10 cellular contexts compared by ENCODE assay signal in the genomic region with DNA sequence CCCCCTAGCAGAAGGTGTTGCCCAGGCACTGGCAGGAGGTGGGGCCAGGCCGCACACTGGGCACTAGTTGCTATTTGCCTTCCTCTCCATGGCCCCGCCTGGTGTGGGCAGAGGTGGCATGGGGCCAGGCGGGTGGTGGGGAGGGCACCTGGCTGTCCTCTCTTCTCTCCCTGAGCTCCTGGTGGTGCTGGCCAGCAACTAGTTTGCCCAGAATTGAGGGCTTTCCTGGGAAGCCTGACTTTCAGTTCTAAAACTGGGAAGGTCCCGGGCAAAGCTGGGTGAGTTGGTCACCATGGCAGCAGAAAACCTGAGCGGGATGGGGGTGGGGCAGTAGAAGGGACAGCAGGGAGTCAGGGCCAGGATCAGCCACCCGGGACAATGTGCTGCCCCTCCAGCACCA. TPM values are rescaled to one million over a fixed set of nuclear protein-coding genes. Genes with fewer than 3 reads are reported as not detected.
DNase-seq lines count a peak whose midpoint lies in the region; ATAC-seq, FAIRE-seq and TF ChIP-seq lines count a peak whose summit lies in the region.
"Had no signal": no experiment of that assay in that cellular context is flagged by ENCODE, and none has a peak within 500 bp of the region (broad histone marks: within the 10 kb centered on the region; RNA-seq: fewer than 3 reads in every experiment).

No MANE protein-coding gene starts in this region.

- TF ChIP-seq POLR2A in K562 (conservative IDR thresholded peaks at IDR 0.05), result no peak

- 62% methylated on average over 5 of the region's 6 CpGs for WGBS in K562 (ENCODE audit: insufficient coverage, low coverage, missing lambda C conversion rate)
- WGBS in aorta, 2 donors, result 6 to 10% methylated on average over 6 of the region's 6 CpGs

- H3K9me3 ChIP-seq in K562 (replicated peaks; ENCODE audit: control insufficient read depth, insufficient read depth, low read depth, low read length) (no peaks in the 10 kb centered on the region), lower lobe of right lung (no peaks in the 10 kb centered on the region), aorta (ENCODE audit: control insufficient read depth, low read length) (no peaks in the 10 kb centered on the region)

- TF ChIP-seq EP300 in K562 (IDR thresholded peaks at IDR 0.05; ENCODE audit: low read length), result no peak

- no peak for DNase-seq in activated CD4-positive, alpha-beta T cell treated with anti-CD3 and anti-CD28 coated beads, Interleukin-2, amount 10 ng/mL, durations not matched to agents 24 days and 14 days
- no peak for DNase-seq in activated CD4-positive, alpha-beta T cell treated with anti-CD3 and anti-CD28 coated beads for 4 hours
- no peak for DNase-seq in K562 (ENCODE audit: extremely low read depth in 1 of 4, low spot score in 3 of 4)
- peak; percentile 90 for DNase-seq in lower lobe of right lung
- DNase-seq in aorta, result peak; percentile 80 to 86
- no peak for DNase-seq in CD1c-positive myeloid dendritic cell (ENCODE audit: extremely low spot score)
- no peak for DNase-seq in DMS114 treated with DMSO at 0.1 percent for 48 hours (lab: John Stamatoyannopoulos, UW; ENCODE audit: unreplicated experiment)
- DNase-seq: activated CD4-positive, alpha-beta T cell treated with anti-CD3 and anti-CD28 coated beads, Interleukin-2, amount 50 U/mL, for 48 hours had no signal

- in situ Hi-C loops in K562 (cut with MboI), result no loop called here

- H3K36me3 ChIP-seq in K562 (ENCODE audit: control insufficient read depth, insufficient read depth, low read length) (no peaks in the 10 kb centered on the region), lower lobe of right lung (no peaks in the 10 kb centered on the region), aorta (ENCODE audit: control insufficient read depth in 1 of 2, insufficient read depth in 2 of 2, low read length in 1 of 2) (no peaks in the 10 kb centered on the region)

- H3K4me2 ChIP-seq in K562 (ENCODE audit: insufficient read depth, low read length), result no peak overlapping the region

- H3K36me3 Mint-ChIP-seq in activated CD4-positive, alpha-beta T cell treated with anti-CD3 and anti-CD28 coated beads, Interleukin-2, amount 10 ng/mL, durations not matched to agents 24 days and 14 days (ENCODE audit: low read depth), result no peaks in the 10 kb centered on the region

- H3K4me1 ChIP-seq in K562 (replicated peaks in 1 of 2; ENCODE audit: control insufficient read depth in 2 of 2, insufficient read depth in 2 of 2, low read length in 2 of 2) (peaks cover 14 to 47% of the 10 kb centered on the region in 2 experiments; a peak in 4 of 5 replicates), lower lobe of right lung (peaks cover 41% of the 10 kb centered on the region), aorta (ENCODE audit: control insufficient read depth in 1 of 2, insufficient read depth in 2 of 2, low read length in 2 of 2) (no peaks in the 10 kb centered on the region)

- POLR2A ChIA-PET in K562 (lab: Yijun Ruan, JAX), result interaction anchor here (0.6 kb wide), 2 partner anchors 12 to 504 kb away, joined by 3 to 4 read pairs; no protein-coding TSS in a partner anchor

- no peaks in the 10 kb centered on the region for H3K27me3 Mint-ChIP-seq in activated CD4-positive, alpha-beta T cell treated with anti-CD3 and anti-CD28 coated beads, Interleukin-2, amount 10 ng/mL, durations not matched to agents 24 days and 14 days
- H3K27me3 Mint-ChIP-seq: central memory CD8-positive, alpha-beta T cell had no signal

- H3K27me3 ChIP-seq in K562 (ENCODE audit: control insufficient read depth in 2 of 2, insufficient read depth in 2 of 2, low read length in 2 of 2) (no peaks in the 10 kb centered on the region), lower lobe of right lung (ENCODE audit: low read depth) (no peaks in the 10 kb centered on the region), aorta (ENCODE audit: control insufficient read depth in 1 of 2, insufficient read depth in 2 of 2, low read length in 1 of 2) (no peaks in the 10 kb centered on the region)

- intact Hi-C loops in activated CD4-positive, alpha-beta T cell treated with anti-CD3 and anti-CD28 coated beads, Interleukin-2, amount 10 ng/mL, durations not matched to agents 24 days and 14 days (cut with micrococcal nuclease), result loop anchor here (10.0 kb wide), 1 partner anchor 55 kb away; no protein-coding TSS in a partner anchor
- intact Hi-C loops in K562 (cut with micrococcal nuclease), result no loop called here
- intact Hi-C loops in lower lobe of right lung (cut with DNase I), result no loop called here
- intact Hi-C loops in aorta (cut with DNase I), result loop anchor here in 1 of 2 donors (5.0 kb wide), 1 partner anchor 47 kb away; a partner anchor contains a TSS

- H3K9ac ChIP-seq in K562 (ENCODE audit: insufficient read depth in 1 of 2, low read depth in 2 of 2, low read length in 2 of 2), result peak overlapping the region in 1 of 2 experiments; percentile 28; a peak in 1 of 4 replicates

- no peak overlapping the region for H3K4me3 Mint-ChIP-seq in activated CD4-positive, alpha-beta T cell treated with anti-CD3 and anti-CD28 coated beads, Interleukin-2, amount 10 ng/mL, durations not matched to agents 24 days and 14 days
- H3K4me3 Mint-ChIP-seq: central memory CD8-positive, alpha-beta T cell had no signal

- H3K79me2 ChIP-seq in K562 (ENCODE audit: control insufficient read depth, insufficient read depth, low read length), result no peaks in the 10 kb centered on the region

- TF ChIP-seq CTCF in K562 (IDR thresholded peaks at IDR 0.05 in 2 of 3, conservative IDR thresholded peaks at IDR 0.05 in 1 of 3; ENCODE audit: insufficient read depth in 2 of 3, low read depth in 1 of 3, low read length in 3 of 3) (no peak), lower lobe of right lung (IDR thresholded peaks at IDR 0.05) (no peak)

- H3K27ac ChIP-seq in K562 (ENCODE audit: extremely low read depth, low read depth, low read length) (no peak overlapping the region), lower lobe of right lung (peak overlapping the region; percentile 36), aorta (ENCODE audit: low read depth in 1 of 2, low read length in 2 of 2) (peak overlapping the region in 1 of 2 donors; percentile 95)

- CTCF ChIA-PET in K562 (lab: Yijun Ruan, JAX; ENCODE audit: low intra/inter-chr PET ratio), result no interaction called here

- no peak for TF ChIP-seq RAD21 in K562 (CRISPR knock-in tag; conservative IDR thresholded peaks at IDR 0.05 in 1 of 2, IDR thresholded peaks at IDR 0.05 in 1 of 2)

- no peaks in the 10 kb centered on the region for H3K9me1 ChIP-seq in K562 (ENCODE audit: control insufficient read depth, insufficient read depth, low read length)

- no peak for ATAC-seq in K562
- peak; percentile 85 to 87 for ATAC-seq in lower lobe of right lung
- no peak for ATAC-seq in aorta (ENCODE audit: low FRiP score)
- ATAC-seq in HG03457 (IDR thresholded peaks at IDR 0.05; ENCODE audit: unreplicated experiment), result no peak

- no peaks in the 10 kb centered on the region for H3K9me3 Mint-ChIP-seq in activated CD4-positive, alpha-beta T cell treated with anti-CD3 and anti-CD28 coated beads, Interleukin-2, amount 10 ng/mL, durations not matched to agents 24 days and 14 days
- H3K9me3 Mint-ChIP-seq: central memory CD8-positive, alpha-beta T cell had no signal

- FAIRE-seq in K562 (lab: Jason Lieb, UNC), result no peak

- H3K27ac Mint-ChIP-seq in activated CD4-positive, alpha-beta T cell treated with anti-CD3 and anti-CD28 coated beads, Interleukin-2, amount 10 ng/mL, durations not matched to agents 24 days and 14 days, result peak overlapping the region; percentile 15

- peaks cover 11% of the 10 kb centered on the region for H3K4me1 Mint-ChIP-seq in activated CD4-positive, alpha-beta T cell treated with anti-CD3 and anti-CD28 coated beads, Interleukin-2, amount 10 ng/mL, durations not matched to agents 24 days and 14 days

- H3K4me3 ChIP-seq in K562, result no peak overlapping the region
- no peak overlapping the region for H3K4me3 ChIP-seq in lower lobe of right lung
- H3K4me3 ChIP-seq in aorta (ENCODE audit: low read length in 2 of 2), result no peak overlapping the region

- no TSS peak for BruUV-seq in K562 (replicated peaks; lab: Mats Ljungman, UMichigan)

- no peak overlapping the region for H2AFZ ChIP-seq in K562 (ENCODE audit: low read depth, low read length)

- no peaks in the 10 kb centered on the region for H4K20me1 ChIP-seq in K562 (replicated peaks; ENCODE audit: control insufficient read depth, insufficient read depth, low read length)

TF ChIP-seq in K562, 482 proteins besides CTCF, POLR2A, EP300 and RAD21:
- no peak for TF ChIP-seq ZC3H8 (IDR thresholded peaks at IDR 0.05)
- TF ChIP-seq RFX1 (IDR thresholded peaks at IDR 0.05), result peak; percentile 42; the same call in 1 of the 2 replicates
- no peak for TF ChIP-seq RBM14 (IDR thresholded peaks at IDR 0.05; ENCODE audit: borderline replicate concordance, insufficient read depth, low read depth, low read length)
- TF ChIP-seq EZH2 (IDR thresholded peaks at IDR 0.05; ENCODE audit: borderline replicate concordance, low read depth, low read length), result no peak

RNA-seq across cellular contexts. Expression of a gene that starts 48.2 kb away (rescaled TPM):
- total RNA-seq in activated CD4-positive, alpha-beta T cell treated with anti-CD3 and anti-CD28 coated beads, Interleukin-2, amount 10 ng/mL, durations not matched to agents 24 days and 14 days, result 100 and 103 TPM in 2 replicates
- 13.6 and 33.0 TPM in 2 replicates for total RNA-seq in K562 (2011; cell fraction: chromatin; rRNA removed; ENCODE audit: low replicate concordance)
- total RNA-seq in K562 (2011; cell fraction: nucleolus; rRNA removed), result 29.3 and 29.4 TPM in 2 replicates
- total RNA-seq in K562 (2011; cell fraction: nucleoplasm; rRNA removed), result 21.9 and 24.7 TPM in 2 replicates
- total RNA-seq in K562 (2014; rRNA removed) (63.6 and 74.0 TPM in 2 replicates), K562 (2014; rRNA removed; fragmentation: Illumina TruSeq; extraction: Trizol) (10.9 and 12.3 TPM in 2 replicates), K562 (2015; rRNA removed; fragmentation: Illumina TruSeq; extraction: Trizol) (33.9 and 36.1 TPM in 2 replicates), K562 (2021) (82.4 and 83.4 TPM in 2 replicates), lower lobe of right lung (15.5 TPM), aorta (10 to 100 TPM; 19.3 to 20.7 TPM)
- polyA plus RNA-seq in K562 (2011; rRNA removed) (31.9 and 33.2 TPM in 2 replicates), K562 (2014; fragmentation: Illumina TruSeq; extraction: Trizol) (22.5 and 55.0 TPM in 2 replicates), K562 (2014; fragmentation: Nextera tagmentation; extraction: Ambion mirVana) (under 1 TPM; 0.28 to 0.39 TPM), K562 (2014; rRNA removed) (79.6 and 84.1 TPM in 2 replicates), aorta (10 to 100 TPM in 1 of 2 donors, 1 to 10 TPM in 1; 7.3 to 14.7 TPM)
- 44.2 and 145 TPM in 2 replicates for polyA plus RNA-seq in K562 (2011; cell fraction: cytosol; rRNA removed)
- 29.1 and 66.0 TPM in 2 replicates for polyA plus RNA-seq in K562 (2011; cell fraction: nucleus; rRNA removed)
- polyA plus RNA-seq in K562 (2012), result 54.8 and 56.8 TPM in 2 replicates
- polyA minus RNA-seq in K562 (2011; rRNA and poly(A)+ RNA removed), result 7.0 and 14.2 TPM in 2 replicates
- polyA minus RNA-seq in K562 (2011; cell fraction: cytosol; rRNA and poly(A)+ RNA removed), result 35.7 and 38.9 TPM in 2 replicates
- polyA minus RNA-seq in K562 (2011; cell fraction: nucleus; rRNA and poly(A)+ RNA removed), result 8.0 and 10.9 TPM in 2 replicates

Comparison
In these comparisons a context has a peak if more than half of its experiments do, and no peak if none do; other contexts are left out.
1. DNase-seq: peak in lower lobe of right lung (single experiment) and aorta (2 of 2); none in activated CD4-positive, alpha-beta T cell treated with anti-CD3 and anti-CD28 coated beads, Interleukin-2, amount 10 ng/mL, durations not matched to agents 24 days and 14 days (single experiment), activated CD4-positive, alpha-beta T cell treated with anti-CD3 and anti-CD28 coated beads for 4 hours (0 of 2), K562 (0 of 4), CD1c-positive myeloid dendritic cell (single experiment) and DMS114 treated with DMSO at 0.1 percent for 48 hours (single experiment).
2. ATAC-seq: peak in lower lobe of right lung (2 of 2); none in K562 (single experiment), aorta (single experiment) and HG03457 (single experiment).